Comparison of ENCODE assay signal across 9 cellular contexts in genomic region chr19:1882786-1883692, GRCh38. TPM values are rescaled to one million over a fixed set of nuclear protein-coding genes. Genes with fewer than 3 reads are reported as not detected.
DNase-seq lines count a peak whose midpoint lies in the region; ATAC-seq and TF ChIP-seq lines count a peak whose summit lies in the region.
"Had no signal": no experiment of that assay in that cellular context is flagged by ENCODE, and none has a peak within 500 bp of the region (broad histone marks: within the 10 kb centered on the region; RNA-seq: fewer than 3 reads in every experiment).

No MANE protein-coding gene starts in this region.

- H3K4me3 Mint-ChIP-seq in naive B cell = peak overlapping the region; percentile 87 to 99 (median 97)

- H3K27me3 Mint-ChIP-seq in naive B cell = no peaks in the 10 kb centered on the region

- H3K9ac ChIP-seq in Karpas-422 (ENCODE audit: low read length) = peak overlapping the region; percentile 95

- POLR2A ChIA-PET in AG04449 (lab: Yijun Ruan, JAX) = no interaction called here

- ATAC-seq in naive B cell (ENCODE audit: low read depth in 2 of 2) (no peak), HG03442 (IDR thresholded peaks at IDR 0.05; ENCODE audit: unreplicated experiment) (no peak)

- no peaks in the 10 kb centered on the region for H3K27me3 ChIP-seq in Karpas-422 (ENCODE audit: low read length)
- no peaks in the 10 kb centered on the region for H3K27me3 ChIP-seq in SJCRH30

- no peaks in the 10 kb centered on the region for H3K36me3 Mint-ChIP-seq in naive B cell

- H3K4me1 ChIP-seq in Karpas-422 (ENCODE audit: low read length) = peaks cover 22% of the 10 kb centered on the region
- H3K4me1 ChIP-seq in SJCRH30 = peaks cover 8% of the 10 kb centered on the region; the same call in 1 of the 2 replicates

- no peak for TF ChIP-seq CTCF in AG04449 (IDR thresholded peaks at IDR 0.05; ENCODE audit: insufficient read depth, low read length, missing control alignments)
- TF ChIP-seq CTCF in choroid plexus epithelial cell (conservative IDR thresholded peaks at IDR 0.05; ENCODE audit: low read depth, low read length) = no peak

- H3K9me2 ChIP-seq in Karpas-422 (replicated peaks; ENCODE audit: insufficient read depth, low read length) = no peaks in the 10 kb centered on the region

- H3K27ac Mint-ChIP-seq in naive B cell = peak overlapping the region in 5 of 6 donors; percentile 76 to 92 (median 87)

- H3K4me1 Mint-ChIP-seq in naive B cell = peaks cover 34 to 41% (median 38%) of the 10 kb centered on the region in 3 donors

- no peaks in the 10 kb centered on the region for H3K9me3 Mint-ChIP-seq in naive B cell

- peaks cover 41% of the 10 kb centered on the region for H3K79me2 ChIP-seq in Karpas-422 (ENCODE audit: low read length)

- H2AFZ ChIP-seq in Karpas-422 (ENCODE audit: low read length) = no peak overlapping the region

- H3K9me3 ChIP-seq in Karpas-422 (ENCODE audit: low read length) = no peaks in the 10 kb centered on the region
- no peaks in the 10 kb centered on the region for H3K9me3 ChIP-seq in SJCRH30 (replicated peaks)

- peak overlapping the region; percentile 84 for H3K4me2 ChIP-seq in Karpas-422 (ENCODE audit: low read depth, low read length, poor library complexity, severe bottlenecking)

- H3K4me3 ChIP-seq in AG04449 (ENCODE audit: low read depth, low read length) (peak overlapping the region; percentile 80), Karpas-422 (ENCODE audit: low read length) (peak overlapping the region; percentile 97; the same call in 1 of the 2 replicates), choroid plexus epithelial cell (ENCODE audit: low read depth, low read length) (peak overlapping the region; percentile 8), SJCRH30 (no peak overlapping the region)

- H3K27ac ChIP-seq in Karpas-422 (ENCODE audit: low read length) = no peak overlapping the region
- H3K27ac ChIP-seq in SJCRH30 = no peak overlapping the region

- H3K36me3 ChIP-seq in Karpas-422 (ENCODE audit: insufficient read depth, low read length) (no peaks in the 10 kb centered on the region), SJCRH30 (no peaks in the 10 kb centered on the region)

- CTCF ChIA-PET in AG04449 (lab: Yijun Ruan, JAX) = interaction anchor here (3.9 kb wide), 1 partner anchor 14 kb away, joined by 14 read pairs; no protein-coding TSS in a partner anchor

- H4K20me1 ChIP-seq in Karpas-422 (ENCODE audit: insufficient read depth, low read depth, low read length) = peaks cover 24% of the 10 kb centered on the region

- DNase-seq in AG04449 (ENCODE audit: low read depth, low spot score) (no peak), Karpas-422 (peak; percentile 19), choroid plexus epithelial cell (ENCODE audit: low read depth) (no peak), naive B cell (no peak), DMS153 treated with DMSO at 0.1 percent for 48 hours (lab: John Stamatoyannopoulos, UW; ENCODE audit: unreplicated experiment) (no peak), SJCRH30 (no peak), kidney tubule cell (ENCODE audit: low spot score) (no peak)
- DNase-seq: GDM1 had no signal

RNA-seq across cellular contexts. Expression of gene ABHD17A, which starts 2.3 kb away (rescaled TPM):
- 52.5 and 110 TPM in 2 replicates for total RNA-seq in Karpas-422 (2014; rRNA removed; shearing (Covaris generic); ENCODE audit: low replicate concordance)
- polyA plus RNA-seq in naive B cell (ENCODE audit: low read depth in 6 of 6) = 100 to 1,000 TPM in 1 of 6 donors, 10 to 100 TPM in 5; 59.4 to 113 (median 78.2) TPM
- 39.2 and 41.6 TPM in 2 replicates for total RNA-seq in SJCRH30 (2014; rRNA removed; shearing (Covaris generic))

RNA-seq across cellular contexts. Expression of gene KLF16, which starts 19.7 kb away (rescaled TPM):
- 12.8 and 13.2 TPM in 2 replicates for total RNA-seq in Karpas-422 (2014; rRNA removed; shearing (Covaris generic); ENCODE audit: low replicate concordance)
- polyA plus RNA-seq in naive B cell (ENCODE audit: low read depth in 6 of 6) = 1 to 10 TPM in 1 of 6 donors, under 1 TPM in 5; 0.43 to 1.4 (median 0.70) TPM
- total RNA-seq in SJCRH30 (2014; rRNA removed; shearing (Covaris generic)) = 5.1 and 5.8 TPM in 2 replicates

RNA-seq across cellular contexts. Expression of gene ADAT3, which starts 22.2 kb away (rescaled TPM):
- total RNA-seq in Karpas-422 (2014; rRNA removed; shearing (Covaris generic); ENCODE audit: low replicate concordance) = 1.2 and 5.2 TPM in 2 replicates
- polyA plus RNA-seq in naive B cell (ENCODE audit: low read depth in 6 of 6) = 1 to 10 TPM; 1.9 to 6.1 (median 3.6) TPM
- 4.7 and 4.8 TPM in 2 replicates for total RNA-seq in SJCRH30 (2014; rRNA removed; shearing (Covaris generic))

RNA-seq across cellular contexts. Expression of gene SCAMP4, which starts 22.2 kb away (rescaled TPM):
- 18.4 and 23.8 TPM in 2 replicates for total RNA-seq in Karpas-422 (2014; rRNA removed; shearing (Covaris generic); ENCODE audit: low replicate concordance)
- 10 to 100 TPM; 18.9 to 35.1 (median 25.6) TPM for polyA plus RNA-seq in naive B cell (ENCODE audit: low read depth in 6 of 6)
- total RNA-seq in SJCRH30 (2014; rRNA removed; shearing (Covaris generic)) = 29.1 and 29.2 TPM in 2 replicates

RNA-seq across cellular contexts. Expression of gene REXO1, which starts 34.8 kb away (rescaled TPM):
- 15.7 and 16.3 TPM in 2 replicates for total RNA-seq in Karpas-422 (2014; rRNA removed; shearing (Covaris generic); ENCODE audit: low replicate concordance)
- polyA plus RNA-seq in naive B cell (ENCODE audit: low read depth in 6 of 6) = 10 to 100 TPM in 1 of 6 donors, 1 to 10 TPM in 4, under 1 TPM in 1; 0.96 to 18.1 (median 5.2) TPM
- 17.7 and 19.1 TPM in 2 replicates for total RNA-seq in SJCRH30 (2014; rRNA removed; shearing (Covaris generic))
